ENCODE assay signal across 2 cellular contexts in the genomic region with DNA sequence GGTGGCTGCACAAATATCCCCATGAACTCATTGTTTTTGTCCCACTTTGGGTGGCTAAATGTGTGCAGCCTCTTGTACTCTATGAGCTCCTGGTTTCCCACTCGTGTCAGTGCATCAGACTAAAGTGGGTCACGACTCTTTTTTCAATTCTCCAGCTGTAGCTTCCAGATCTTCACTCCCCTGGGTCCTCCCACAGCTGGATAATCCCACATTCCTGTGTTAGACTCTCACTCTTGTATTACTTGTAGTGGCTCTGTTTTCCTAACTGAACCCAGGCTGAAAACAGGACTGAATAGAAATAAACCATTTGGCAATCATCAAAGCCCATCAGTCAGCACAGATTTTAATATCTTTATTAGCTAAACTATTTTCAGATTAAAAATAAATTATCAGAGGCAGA.
TF ChIP-seq lines count a peak whose summit lies in the region.

No MANE protein-coding gene starts in this region.

TF ChIP-seq in IMR-90, 13 proteins besides CTCF, POLR2A, EP300 and RAD21:
- no peak for TF ChIP-seq MXI1 (IDR thresholded peaks at IDR 0.05; ENCODE audit: borderline replicate concordance, low read depth, low read length)
- TF ChIP-seq MAZ (IDR thresholded peaks at IDR 0.05; ENCODE audit: borderline replicate concordance, low read depth, low read length) = no peak
- TF ChIP-seq SMC3 (IDR thresholded peaks at IDR 0.05; ENCODE audit: low read depth, low read length) = no peak
- no peak for TF ChIP-seq RCOR1 (IDR thresholded peaks at IDR 0.05; ENCODE audit: insufficient replicate concordance, low read length)
- TF ChIP-seq FOS (IDR thresholded peaks at IDR 0.05; ENCODE audit: low read depth, low read length) = no peak
- TF ChIP-seq BHLHE40 (IDR thresholded peaks at IDR 0.05; ENCODE audit: low read depth, low read length) = no peak
- no peak for TF ChIP-seq CHD1 (IDR thresholded peaks at IDR 0.05; ENCODE audit: low read depth, low read length)
- no peak for TF ChIP-seq RFX5 (IDR thresholded peaks at IDR 0.05; ENCODE audit: low read depth, low read length)
- TF ChIP-seq CEBPB (IDR thresholded peaks at IDR 0.05; ENCODE audit: low read depth, low read length) = no peak
- no peak for TF ChIP-seq MAFK (IDR thresholded peaks at IDR 0.05; ENCODE audit: low read depth, low read length)
- no peak for TF ChIP-seq ELK1 (IDR thresholded peaks at IDR 0.05; ENCODE audit: borderline replicate concordance, low read depth, low read length)
- no peak for TF ChIP-seq NFE2L2 (IDR thresholded peaks at IDR 0.05; ENCODE audit: low read depth, low read length)
- TF ChIP-seq, protein P1, sequence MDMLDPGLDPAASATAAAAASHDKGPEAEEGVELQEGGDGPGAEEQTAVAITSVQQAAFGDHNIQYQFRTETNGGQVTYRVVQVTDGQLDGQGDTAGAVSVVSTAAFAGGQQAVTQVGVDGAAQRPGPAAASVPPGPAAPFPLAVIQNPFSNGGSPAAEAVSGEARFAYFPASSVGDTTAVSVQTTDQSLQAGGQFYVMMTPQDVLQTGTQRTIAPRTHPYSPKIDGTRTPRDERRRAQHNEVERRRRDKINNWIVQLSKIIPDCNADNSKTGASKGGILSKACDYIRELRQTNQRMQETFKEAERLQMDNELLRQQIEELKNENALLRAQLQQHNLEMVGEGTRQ (IDR thresholded peaks at IDR 0.05; ENCODE audit: low read depth, low read length) = no peak

TF ChIP-seq in WTC11, 78 proteins besides CTCF, POLR2A, EP300 and RAD21:
- TF ChIP-seq, protein P2, sequence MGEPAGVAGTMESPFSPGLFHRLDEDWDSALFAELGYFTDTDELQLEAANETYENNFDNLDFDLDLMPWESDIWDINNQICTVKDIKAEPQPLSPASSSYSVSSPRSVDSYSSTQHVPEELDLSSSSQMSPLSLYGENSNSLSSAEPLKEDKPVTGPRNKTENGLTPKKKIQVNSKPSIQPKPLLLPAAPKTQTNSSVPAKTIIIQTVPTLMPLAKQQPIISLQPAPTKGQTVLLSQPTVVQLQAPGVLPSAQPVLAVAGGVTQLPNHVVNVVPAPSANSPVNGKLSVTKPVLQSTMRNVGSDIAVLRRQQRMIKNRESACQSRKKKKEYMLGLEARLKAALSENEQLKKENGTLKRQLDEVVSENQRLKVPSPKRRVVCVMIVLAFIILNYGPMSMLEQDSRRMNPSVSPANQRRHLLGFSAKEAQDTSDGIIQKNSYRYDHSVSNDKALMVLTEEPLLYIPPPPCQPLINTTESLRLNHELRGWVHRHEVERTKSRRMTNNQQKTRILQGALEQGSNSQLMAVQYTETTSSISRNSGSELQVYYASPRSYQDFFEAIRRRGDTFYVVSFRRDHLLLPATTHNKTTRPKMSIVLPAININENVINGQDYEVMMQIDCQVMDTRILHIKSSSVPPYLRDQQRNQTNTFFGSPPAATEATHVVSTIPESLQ (CRISPR knock-in tag; IDR thresholded peaks at IDR 0.05) = no peak
- no peak for TF ChIP-seq JAZF1 (CRISPR knock-in tag; IDR thresholded peaks at IDR 0.05)
- no peak for TF ChIP-seq PRRX2 (CRISPR knock-in tag; IDR thresholded peaks at IDR 0.05)
- no peak for TF ChIP-seq RORB (CRISPR knock-in tag; IDR thresholded peaks at IDR 0.05)
- TF ChIP-seq, protein P3, sequence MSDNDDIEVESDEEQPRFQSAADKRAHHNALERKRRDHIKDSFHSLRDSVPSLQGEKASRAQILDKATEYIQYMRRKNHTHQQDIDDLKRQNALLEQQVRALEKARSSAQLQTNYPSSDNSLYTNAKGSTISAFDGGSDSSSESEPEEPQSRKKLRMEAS (CRISPR knock-in tag; IDR thresholded peaks at IDR 0.05) = no peak
- TF ChIP-seq ZNF671 (CRISPR knock-in tag; IDR thresholded peaks at IDR 0.05) = no peak
- TF ChIP-seq HMGA2 (CRISPR knock-in tag; IDR thresholded peaks at IDR 0.05) = no peak
